In genomic region chr11:64590763-64591221, GRCh38 we compare ENCODE assay signal across 20 cellular contexts. TPM values are rescaled to one million over a fixed set of nuclear protein-coding genes. Genes with fewer than 3 reads are reported as not detected.
"Had no signal": no experiment of that assay in that cellular context is flagged by ENCODE, and none has a peak within 500 bp of the region (broad histone marks: within the 10 kb centered on the region; RNA-seq: fewer than 3 reads in every experiment).

SLC22A12 (plus strand) TSS chr11:64591220; CDS start chr11:64591557, 337 bp downstream.

- H3K27ac Mint-ChIP-seq: activated naive CD4-positive, alpha-beta T cell treated with anti-CD3 and anti-CD28 coated beads, Interleukin-2, amount 10 ng/mL, durations not matched to agents 7 days and 5 days; activated T-helper 17 cell treated with anti-CD3 and anti-CD28 coated beads, Interleukin-2, amount 50 U/mL, for 72 hours; natural killer cell; stimulated activated effector memory CD8-positive, alpha-beta T cell treated with anti-CD3 and anti-CD28 coated beads, Interleukin-12 subunit alpha, Interleukin-12 subunit beta, amount 100 ng/mL, for 72 hours; WTC11 had no signal

- H3K9me3 ChIP-seq: body of pancreas, prostate gland, thoracic aorta had no signal

- ATAC-seq: activated T-helper 17 cell treated with anti-CD3 and anti-CD28 coated beads, Interleukin-2, amount 50 U/mL, for 72 hours; body of pancreas; natural killer cell; stimulated activated effector memory CD8-positive, alpha-beta T cell treated with anti-CD3 and anti-CD28 coated beads, Interleukin-12 subunit alpha, Interleukin-12 subunit beta, amount 100 ng/mL, for 72 hours; WTC11 had no signal

- H3K4me1 Mint-ChIP-seq: activated naive CD4-positive, alpha-beta T cell treated with anti-CD3 and anti-CD28 coated beads, Interleukin-2, amount 10 ng/mL, durations not matched to agents 7 days and 5 days; activated T-helper 17 cell treated with anti-CD3 and anti-CD28 coated beads, Interleukin-2, amount 50 U/mL, for 72 hours; natural killer cell; stimulated activated effector memory CD8-positive, alpha-beta T cell treated with anti-CD3 and anti-CD28 coated beads, Interleukin-12 subunit alpha, Interleukin-12 subunit beta, amount 100 ng/mL, for 72 hours; WTC11 had no signal

- H3K4me3 Mint-ChIP-seq: activated naive CD4-positive, alpha-beta T cell treated with anti-CD3 and anti-CD28 coated beads, Interleukin-2, amount 10 ng/mL, durations not matched to agents 7 days and 5 days; activated T-helper 17 cell treated with anti-CD3 and anti-CD28 coated beads, Interleukin-2, amount 50 U/mL, for 72 hours; natural killer cell; stimulated activated effector memory CD8-positive, alpha-beta T cell treated with anti-CD3 and anti-CD28 coated beads, Interleukin-12 subunit alpha, Interleukin-12 subunit beta, amount 100 ng/mL, for 72 hours; WTC11 had no signal

- DNase-seq: activated CD4-positive, alpha-beta T cell treated with anti-CD3 and anti-CD28 coated beads for 48 hours; activated naive CD4-positive, alpha-beta T cell treated with anti-CD3 and anti-CD28 coated beads, Interleukin-2, amount 10 ng/mL, durations not matched to agents 7 days and 5 days; body of pancreas; central memory CD4-positive, alpha-beta T cell; mesenchymal stem cell; natural killer cell; occipital lobe; stimulated activated CD4-positive, alpha-beta T cell treated with anti-CD3 and anti-CD28 coated beads, Interleukin-12 subunit alpha, Interleukin-12 subunit beta, amount 100 ng/mL, for 4 hours; SW 1271 had no signal

- H3K4me3 ChIP-seq: body of pancreas, coronary artery, esophagus muscularis mucosa, prostate gland, thoracic aorta had no signal

- H3K4me1 ChIP-seq: body of pancreas, esophagus muscularis mucosa, prostate gland had no signal

- H3K27ac ChIP-seq: body of pancreas, coronary artery, esophagus muscularis mucosa, prostate gland, thoracic aorta had no signal

- H3K36me3 Mint-ChIP-seq: activated naive CD4-positive, alpha-beta T cell treated with anti-CD3 and anti-CD28 coated beads, Interleukin-2, amount 10 ng/mL, durations not matched to agents 7 days and 5 days; natural killer cell; stimulated activated effector memory CD8-positive, alpha-beta T cell treated with anti-CD3 and anti-CD28 coated beads, Interleukin-12 subunit alpha, Interleukin-12 subunit beta, amount 100 ng/mL, for 72 hours had no signal

- H3K27me3 ChIP-seq: body of pancreas, esophagus muscularis mucosa had no signal

- H3K36me3 ChIP-seq: esophagus muscularis mucosa, prostate gland, thoracic aorta had no signal

RNA-seq across cellular contexts. Expression of gene SLC22A12, which starts in this region (rescaled TPM):
- total RNA-seq: activated T-helper 17 cell treated with anti-CD3 and anti-CD28 coated beads, Interleukin-2, amount 50 U/mL, for 72 hours; body of pancreas; esophagus muscularis mucosa; fibroblast of villous mesenchyme; glomerular endothelial cell; natural killer cell; occipital lobe; prostate gland; SK-MEL-5; T-helper 2 cell treated with Interferon-gamma antibody and Interleukin-4, amounts not matched to agents 100 ng/mL and 5 ng/mL, for 36 hours; thoracic aorta; WTC11 had no signal
